Comparison of ENCODE assay signal across 16 cellular contexts in the genomic region with DNA sequence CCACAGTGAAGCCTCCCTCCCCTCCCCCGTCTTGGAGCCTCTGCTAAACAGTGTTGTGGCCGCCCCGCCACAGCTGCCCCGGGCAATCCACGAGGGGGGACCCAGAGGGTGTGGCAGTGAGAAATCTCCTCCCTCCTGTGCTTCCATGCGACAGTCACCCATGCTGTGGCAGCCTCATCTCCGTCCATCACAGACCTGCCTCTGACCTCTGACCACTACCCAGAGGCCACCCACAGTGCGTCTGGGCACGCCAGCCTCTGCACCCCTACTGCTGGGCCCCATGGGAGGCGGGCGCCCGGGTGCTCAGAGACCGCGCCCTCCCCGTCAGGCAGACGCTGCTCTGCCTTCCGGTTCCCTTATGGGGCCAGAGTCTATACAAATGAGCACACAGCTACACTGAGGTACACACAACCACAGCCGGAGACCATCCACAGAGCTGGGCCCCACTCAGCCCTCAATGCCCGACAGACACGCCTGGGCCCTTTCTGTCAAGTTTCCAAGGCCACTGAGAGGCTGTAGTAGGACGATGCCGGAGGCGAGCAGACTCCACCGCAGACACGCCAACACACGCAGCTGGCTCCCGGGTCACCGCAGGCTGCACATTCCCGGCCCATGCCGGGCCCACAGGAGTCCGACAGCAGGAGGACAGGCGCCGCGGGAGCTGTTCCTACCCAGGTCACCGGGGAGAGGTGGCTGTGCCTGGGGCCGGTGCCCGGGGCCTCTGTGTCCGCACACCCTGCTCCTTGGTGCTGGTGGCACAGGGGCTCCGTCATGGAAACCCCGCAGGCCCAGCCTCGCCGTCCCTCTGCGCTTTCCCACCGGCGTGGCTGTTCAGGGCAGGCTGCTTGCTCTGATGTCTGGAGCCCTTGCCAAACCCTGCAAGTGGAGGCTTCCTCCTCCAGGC. TPM values are rescaled to one million over a fixed set of nuclear protein-coding genes. Genes with fewer than 3 reads are reported as not detected.
DNase-seq lines count a peak whose midpoint lies in the region; ATAC-seq and TF ChIP-seq lines count a peak whose summit lies in the region.
"Had no signal": no experiment of that assay in that cellular context is flagged by ENCODE, and none has a peak within 500 bp of the region (broad histone marks: within the 10 kb centered on the region; RNA-seq: fewer than 3 reads in every experiment).

No MANE protein-coding gene starts in this region.

- H3K4ac ChIP-seq in neuronal stem cell (ENCODE audit: low read length): no peak overlapping the region

- no peak overlapping the region for H3K27ac Mint-ChIP-seq in central memory CD8-positive, alpha-beta T cell (ENCODE audit: low read depth)
- H3K27ac Mint-ChIP-seq in Calu3 (ENCODE audit: unreplicated experiment) (no peak overlapping the region), HFFc6 (no peak overlapping the region)
- H3K27ac Mint-ChIP-seq: activated CD4-positive, alpha-beta T cell treated with anti-CD3 and anti-CD28 coated beads, Interleukin-2, amount 10 ng/mL, durations not matched to agents 24 days and 14 days had no signal

- H2BK120ac ChIP-seq in neuronal stem cell (ENCODE audit: low read depth, low read length): no peak overlapping the region

- no peak overlapping the region for H2BK12ac ChIP-seq in neuronal stem cell (ENCODE audit: low read length)

- H3K9me3 Mint-ChIP-seq in central memory CD8-positive, alpha-beta T cell: no peaks in the 10 kb centered on the region
- no peaks in the 10 kb centered on the region for H3K9me3 Mint-ChIP-seq in Calu3 (ENCODE audit: low read depth, unreplicated experiment)
- no peaks in the 10 kb centered on the region for H3K9me3 Mint-ChIP-seq in HFFc6
- H3K9me3 Mint-ChIP-seq: activated CD4-positive, alpha-beta T cell treated with anti-CD3 and anti-CD28 coated beads, Interleukin-2, amount 10 ng/mL, durations not matched to agents 24 days and 14 days; CD8-positive, alpha-beta memory T cell; neural crest cell had no signal

- peak overlapping the region; percentile 33 for H3K4me3 Mint-ChIP-seq in central memory CD8-positive, alpha-beta T cell
- H3K4me3 Mint-ChIP-seq in Calu3 (ENCODE audit: low read depth, unreplicated experiment) (no peak overlapping the region), HFFc6 (no peak overlapping the region)
- H3K4me3 Mint-ChIP-seq: activated CD4-positive, alpha-beta T cell treated with anti-CD3 and anti-CD28 coated beads, Interleukin-2, amount 10 ng/mL, durations not matched to agents 24 days and 14 days; neural crest cell had no signal

- H4K91ac ChIP-seq in neuronal stem cell (ENCODE audit: low read depth, low read length, poor library complexity): peak overlapping the region; percentile 3

- no TSS peak for BruUV-seq in OCI-LY7 (replicated peaks; lab: Mats Ljungman, UMichigan)
- no TSS peak for BruUV-seq in Calu3 (replicated peaks; lab: Mats Ljungman, UMichigan)

- H3K36me3 Mint-ChIP-seq in central memory CD8-positive, alpha-beta T cell (ENCODE audit: insufficient read depth): no peaks in the 10 kb centered on the region
- no peaks in the 10 kb centered on the region for H3K36me3 Mint-ChIP-seq in Calu3 (ENCODE audit: insufficient read depth, unreplicated experiment)
- no peaks in the 10 kb centered on the region for H3K36me3 Mint-ChIP-seq in HFFc6 (ENCODE audit: low read depth)
- H3K36me3 Mint-ChIP-seq: CD8-positive, alpha-beta memory T cell had no signal

- peak overlapping the region; percentile 85 for H3K23ac ChIP-seq in neuronal stem cell (ENCODE audit: low read depth, low read length, poor library complexity)

- CTCF ChIA-PET in OCI-LY7 (lab: Charles Lee; ENCODE audit: unreplicated experiment) (no interaction called here), Calu3 (lab: Charles Lee) (no interaction called here)

- peaks cover 0 to 32% (median 0%) of the 10 kb centered on the region in 3 experiments for H3K27me3 ChIP-seq in neuronal stem cell (ENCODE audit: control insufficient read depth in 3 of 3, insufficient read depth in 3 of 3, low read depth in 1 of 3, low read length in 3 of 3)
- no peaks in the 10 kb centered on the region for H3K27me3 ChIP-seq in effector memory CD4-positive, alpha-beta T cell (replicated peaks; ENCODE audit: control insufficient read depth, insufficient read depth, low read length, poor library complexity, severe bottlenecking)

- no peaks in the 10 kb centered on the region for H3K27me3 Mint-ChIP-seq in central memory CD8-positive, alpha-beta T cell
- H3K27me3 Mint-ChIP-seq in Calu3 (ENCODE audit: unreplicated experiment) (peaks cover 14% of the 10 kb centered on the region), HFFc6 (ENCODE audit: insufficient read depth) (peaks cover 22% of the 10 kb centered on the region)
- H3K27me3 Mint-ChIP-seq: activated CD4-positive, alpha-beta T cell treated with anti-CD3 and anti-CD28 coated beads, Interleukin-2, amount 10 ng/mL, durations not matched to agents 24 days and 14 days had no signal

- peaks cover 4% of the 10 kb centered on the region for H3K79me1 ChIP-seq in neuronal stem cell (ENCODE audit: low read depth, low read length)

- intact Hi-C loops in OCI-LY7 (cut with micrococcal nuclease; ENCODE audit: unreplicated experiment): loop anchor here (5.0 kb wide), 1 partner anchor 104 kb away; no protein-coding TSS in a partner anchor
- intact Hi-C loops in Calu3 (cut with micrococcal nuclease; ENCODE audit: unreplicated experiment): no loop called here

- peak overlapping the region; percentile 64 for H3K14ac ChIP-seq in neuronal stem cell (ENCODE audit: low read length)

- H3K4me1 ChIP-seq in OCI-LY7 (ENCODE audit: insufficient read depth, low read length, poor library complexity, severe bottlenecking) (peaks cover 13% of the 10 kb centered on the region), neuronal stem cell (ENCODE audit: control insufficient read depth in 2 of 2, insufficient read depth in 1 of 2, low read depth in 1 of 2, low read length in 2 of 2) (peaks cover 6 to 7% of the 10 kb centered on the region in 2 donors)
- H3K4me1 ChIP-seq in effector memory CD4-positive, alpha-beta T cell (ENCODE audit: control insufficient read depth, insufficient read depth, low read length, poor library complexity, severe bottlenecking): peaks cover 3% of the 10 kb centered on the region
- H3K4me1 ChIP-seq: breast epithelium had no signal

- TF ChIP-seq CTCF in OCI-LY7 (conservative IDR thresholded peaks at IDR 0.05; ENCODE audit: low read length) (no peak), Calu3 (IDR thresholded peaks at IDR 0.05; ENCODE audit: unreplicated experiment) (no peak), HFFc6 (IDR thresholded peaks at IDR 0.05) (no peak)

- no peak overlapping the region for H3K4me3 ChIP-seq in OCI-LY7 (ENCODE audit: low read depth, low read length, poor library complexity, severe bottlenecking)
- H3K4me3 ChIP-seq in neuronal stem cell (ENCODE audit: low read length in 2 of 2): no peak overlapping the region
- no peak overlapping the region for H3K4me3 ChIP-seq in effector memory CD4-positive, alpha-beta T cell (ENCODE audit: insufficient read depth, low read depth, low read length, poor library complexity, severe bottlenecking)

- no peak overlapping the region for H4K8ac ChIP-seq in neuronal stem cell (ENCODE audit: low read depth, low read length)

- H2BK15ac ChIP-seq in neuronal stem cell (ENCODE audit: low read length): peak overlapping the region; percentile 49

- H3K9ac ChIP-seq in neuronal stem cell (ENCODE audit: low read depth, low read length, poor library complexity): no peak overlapping the region

- H2AK5ac ChIP-seq in neuronal stem cell (ENCODE audit: low read depth, low read length): peak overlapping the region; percentile 37

- peak; percentile 70 for DNase-seq in COLO668 (lab: John Stamatoyannopoulos, UW; ENCODE audit: unreplicated experiment)
- peak; percentile 32 for DNase-seq in OCI-LY7 (ENCODE audit: low spot score)
- DNase-seq in central memory CD8-positive, alpha-beta T cell (ENCODE audit: low spot score in 2 of 2): no peak
- no peak for DNase-seq in neuronal stem cell (ENCODE audit: low spot score)
- no peak for DNase-seq in Calu3
- DNase-seq in effector memory CD4-positive, alpha-beta T cell: no peak
- no peak for DNase-seq in HFFc6
- DNase-seq: KG1, kidney glomerular epithelial cell, NCI-H524 treated with DMSO at 0.1 percent for 48 hours had no signal

- no peak for ATAC-seq in central memory CD8-positive, alpha-beta T cell (replicated peaks; ENCODE audit: extremely low read depth, poor library complexity, severe bottlenecking)
- ATAC-seq in GM21515 (IDR thresholded peaks at IDR 0.05; ENCODE audit: unreplicated experiment): no peak

- H2AFZ ChIP-seq in OCI-LY7 (ENCODE audit: low read length) (peak overlapping the region; percentile 9; the same call in 1 of the 2 replicates), neuronal stem cell (ENCODE audit: low read length) (peak overlapping the region; percentile 94)

- H3K36me3 ChIP-seq in OCI-LY7 (ENCODE audit: insufficient read depth, low read length) (no peaks in the 10 kb centered on the region), neuronal stem cell (replicated peaks in 1 of 2; ENCODE audit: control insufficient read depth in 2 of 2, insufficient read depth in 2 of 2, low read length in 2 of 2) (no peaks in the 10 kb centered on the region)
- H3K36me3 ChIP-seq in effector memory CD4-positive, alpha-beta T cell (ENCODE audit: control insufficient read depth, insufficient read depth, low read length): no peaks in the 10 kb centered on the region
- H3K36me3 ChIP-seq: breast epithelium had no signal

- peak overlapping the region; percentile 7; the same call in 1 of the 2 replicates for H3K4me2 ChIP-seq in OCI-LY7 (ENCODE audit: low read length)
- no peak overlapping the region for H3K4me2 ChIP-seq in neuronal stem cell (ENCODE audit: insufficient read depth, low read length, poor library complexity, severe bottlenecking)

- H3K79me2 ChIP-seq in OCI-LY7 (ENCODE audit: insufficient read depth, low read depth, low read length): no peaks in the 10 kb centered on the region

- H4K20me1 ChIP-seq in OCI-LY7 (ENCODE audit: insufficient read depth, low read length): no peaks in the 10 kb centered on the region

- H3K27ac ChIP-seq in OCI-LY7 (ENCODE audit: low read depth, low read length, poor library complexity, severe bottlenecking) (no peak overlapping the region), neuronal stem cell (replicated peaks; ENCODE audit: low read length) (no peak overlapping the region)
- no peak overlapping the region for H3K27ac ChIP-seq in effector memory CD4-positive, alpha-beta T cell (ENCODE audit: insufficient read depth, low read length, poor library complexity, severe bottlenecking)
- H3K27ac ChIP-seq: breast epithelium had no signal

- H3K18ac ChIP-seq in neuronal stem cell (ENCODE audit: low read length): peak overlapping the region; percentile 87

- POLR2A ChIA-PET in OCI-LY7 (lab: Charles Lee): no interaction called here

- no peaks in the 10 kb centered on the region for H3K9me3 ChIP-seq in OCI-LY7 (ENCODE audit: low read length)
- H3K9me3 ChIP-seq in neuronal stem cell (replicated peaks in 1 of 2; ENCODE audit: control insufficient read depth in 2 of 2, insufficient read depth in 1 of 2, low read depth in 1 of 2, low read length in 2 of 2): peaks cover 0 to 4% of the 10 kb centered on the region in 2 donors
- H3K9me3 ChIP-seq in effector memory CD4-positive, alpha-beta T cell (ENCODE audit: control insufficient read depth, low read length): no peaks in the 10 kb centered on the region
- H3K9me3 ChIP-seq: breast epithelium had no signal

- no CpG with 5 or more reads among the region's 45 CpGs for WGBS in neuronal stem cell (ENCODE audit: extremely low coverage in 2 of 2, insufficient read length in 2 of 2, insufficient replicate concordance in 1 of 2), 2 donors

- peak overlapping the region; percentile 29 for H2BK5ac ChIP-seq in neuronal stem cell (ENCODE audit: low read length)

- H3K9me2 ChIP-seq in OCI-LY7 (ENCODE audit: insufficient read depth, low read length): no peaks in the 10 kb centered on the region

- H3K4me1 Mint-ChIP-seq in central memory CD8-positive, alpha-beta T cell: peaks cover 6% of the 10 kb centered on the region
- H3K4me1 Mint-ChIP-seq in Calu3 (ENCODE audit: low read depth, unreplicated experiment): no peaks in the 10 kb centered on the region
- no peaks in the 10 kb centered on the region for H3K4me1 Mint-ChIP-seq in HFFc6 (ENCODE audit: low read depth)
- H3K4me1 Mint-ChIP-seq: activated CD4-positive, alpha-beta T cell treated with anti-CD3 and anti-CD28 coated beads, Interleukin-2, amount 10 ng/mL, durations not matched to agents 24 days and 14 days had no signal

RNA-seq across cellular contexts. Expression of a gene that starts 23.9 kb away (rescaled TPM):
- 0.46 and 1.7 TPM in 2 replicates for total RNA-seq in OCI-LY7 (2014; rRNA removed; shearing (Covaris generic))
- 2.5 and 2.7 TPM in 2 replicates for total RNA-seq in OCI-LY7 (2022)
- 7.3 TPM for polyA plus RNA-seq in neuronal stem cell (2013, experiment 1 of 2)
- polyA plus RNA-seq in neuronal stem cell (2013, experiment 2 of 2): 7.1 TPM
- total RNA-seq in Calu3 (2022): 0.64 and 1.1 TPM in 2 replicates
- total RNA-seq in HFFc6 (2021; fragmentation: NEBNext Ultra II Directional; extraction: Animal tissue kit (Norgen Biotek cat#: 25700)): under 1 TPM in 3 of 6 experiments, not detected in 3; 0.21 to 0.38 (median 0.25) TPM
- total RNA-seq: dermis blood vessel endothelial cell had no signal

RNA-seq across cellular contexts. Expression of a gene that starts 27.9 kb away (rescaled TPM):
- 0.54 and 0.88 TPM in 2 replicates for total RNA-seq in OCI-LY7 (2014; rRNA removed; shearing (Covaris generic))
- 2.4 and 5.1 TPM in 2 replicates for total RNA-seq in OCI-LY7 (2022)
- 0.07 TPM for polyA plus RNA-seq in neuronal stem cell (2013, experiment 1 of 2)
- polyA plus RNA-seq in neuronal stem cell (2013, experiment 2 of 2): 0.08 TPM
- 0.59 and 1.3 TPM in 2 replicates for total RNA-seq in Calu3 (2022)
- total RNA-seq in HFFc6 (2021; fragmentation: NEBNext Ultra II Directional; extraction: Animal tissue kit (Norgen Biotek cat#: 25700)): under 1 TPM in 5 of 6 experiments, not detected in 1; 0.11 to 0.95 (median 0.48) TPM
- total RNA-seq: activated CD4-positive, alpha-beta T cell treated with anti-CD3 and anti-CD28 coated beads, Interleukin-2, amount 10 ng/mL, durations not matched to agents 24 days and 14 days had no signal
- polyA plus RNA-seq: CD8-positive, alpha-beta memory T cell had no signal

RNA-seq across cellular contexts. Expression of a gene that starts 52.1 kb away (rescaled TPM):
- 86.9 and 101 TPM in 2 replicates for total RNA-seq in OCI-LY7 (2014; rRNA removed; shearing (Covaris generic))
- 502 and 563 TPM in 2 replicates for total RNA-seq in OCI-LY7 (2022)
- 291 TPM for polyA plus RNA-seq in neuronal stem cell (2013, experiment 1 of 2)
- polyA plus RNA-seq in neuronal stem cell (2013, experiment 2 of 2): 287 TPM
- 251 and 252 TPM in 2 replicates for total RNA-seq in Calu3 (2022)
- total RNA-seq in HFFc6 (2021; fragmentation: NEBNext Ultra II Directional; extraction: Animal tissue kit (Norgen Biotek cat#: 25700)): 100 to 1,000 TPM; 502 to 618 (median 574) TPM

Comparison
In these comparisons a context has a peak if more than half of its experiments do, and no peak if none do; other contexts are left out.
1. DNase-seq: peak in COLO668 (single experiment) and OCI-LY7 (single experiment); none in central memory CD8-positive, alpha-beta T cell (0 of 2), neuronal stem cell (single experiment), Calu3 (single experiment), effector memory CD4-positive, alpha-beta T cell (0 of 3) and HFFc6 (single experiment).